Comparison of ENCODE assay signal across 8 cellular contexts in genomic region chr10:50992972-50993766, GRCh38.
A peak's percentile ranks its signal among the peaks of the same experiment; 100 is the strongest.
DNase-seq lines count a peak whose midpoint lies in the region; ATAC-seq and TF ChIP-seq lines count a peak whose summit lies in the region.
"Had no signal": no experiment of that assay in that cellular context is flagged by ENCODE, and none has a peak within 500 bp of the region (broad histone marks: within the 10 kb centered on the region; RNA-seq: fewer than 3 reads in every experiment).

No MANE protein-coding gene starts in this region.

- H3K36me3 Mint-ChIP-seq in endothelial cell (ENCODE audit: low read depth, unreplicated experiment), result no peaks in the 10 kb centered on the region
- H3K36me3 Mint-ChIP-seq: activated naive CD4-positive, alpha-beta T cell treated with anti-CD3 and anti-CD28 coated beads, Interleukin-2, amount 50 U/mL, for 24 hours had no signal

- peak overlapping the region; percentile 89 for H3K4me3 Mint-ChIP-seq in endothelial cell (ENCODE audit: unreplicated experiment)
- H3K4me3 Mint-ChIP-seq: activated naive CD4-positive, alpha-beta T cell treated with anti-CD3 and anti-CD28 coated beads, Interleukin-2, amount 50 U/mL, for 24 hours had no signal

- H3K27ac ChIP-seq in mesodermal cell (ENCODE audit: low read depth, low read length, severe bottlenecking), result peak overlapping the region; percentile 50
- H3K27ac ChIP-seq in transverse colon, result peak overlapping the region; percentile 83 to 89 (median 88)
- H3K27ac ChIP-seq in Karpas-422 (ENCODE audit: low read length), result no peak overlapping the region

- H3K4me1 Mint-ChIP-seq in endothelial cell (ENCODE audit: unreplicated experiment), result peaks cover 31% of the 10 kb centered on the region

- no peak for ATAC-seq in GM19351 (IDR thresholded peaks at IDR 0.05; ENCODE audit: unreplicated experiment)

- H3K27me3 Mint-ChIP-seq in endothelial cell (ENCODE audit: unreplicated experiment), result peaks cover 8% of the 10 kb centered on the region

- H3K4me1 ChIP-seq in mesodermal cell (ENCODE audit: control insufficient read depth, insufficient read depth, low read length, poor library complexity, severe bottlenecking) (peaks cover 12% of the 10 kb centered on the region), transverse colon (peaks cover 0 to 35% (median 34%) of the 10 kb centered on the region in 4 donors), Karpas-422 (ENCODE audit: low read length) (no peaks in the 10 kb centered on the region)

- H4K20me1 ChIP-seq in Karpas-422 (ENCODE audit: insufficient read depth, low read depth, low read length), result no peaks in the 10 kb centered on the region

- in situ Hi-C loops in transverse colon (cut with MboI; ENCODE audit: low pct_ligation_motif_present in 1 of 4, low pct_unique_long_range_greater_than_20kb in 1 of 4, low sequenced_read_pairs in 3 of 4), result loop anchor here in 2 of 4 donors (10.0 kb wide), 2 partner anchors 432 to 1222 kb away; no protein-coding TSS in a partner anchor

- no peak for TF ChIP-seq EP300 in transverse colon (IDR thresholded peaks at IDR 0.05; ENCODE audit: low read depth)

- TF ChIP-seq CTCF in endothelial cell (IDR thresholded peaks at IDR 0.05; ENCODE audit: unreplicated experiment) (no peak), transverse colon (IDR thresholded peaks at IDR 0.05) (no peak)

- H3K9me2 ChIP-seq in Karpas-422 (replicated peaks; ENCODE audit: insufficient read depth, low read length), result no peaks in the 10 kb centered on the region

- no peaks in the 10 kb centered on the region for H3K9me3 Mint-ChIP-seq in endothelial cell (ENCODE audit: unreplicated experiment)
- H3K9me3 Mint-ChIP-seq: activated naive CD4-positive, alpha-beta T cell treated with anti-CD3 and anti-CD28 coated beads, Interleukin-2, amount 50 U/mL, for 24 hours had no signal

- H3K4me3 ChIP-seq in mesodermal cell (ENCODE audit: extremely low read depth, insufficient read depth, low read length, poor library complexity, severe bottlenecking), result no peak overlapping the region
- H3K4me3 ChIP-seq in transverse colon, result peak overlapping the region in 3 of 4 donors; percentile 62 to 89 (median 69)
- no peak overlapping the region for H3K4me3 ChIP-seq in Karpas-422 (ENCODE audit: low read length)

- H3K79me2 ChIP-seq in Karpas-422 (ENCODE audit: low read length), result no peaks in the 10 kb centered on the region

- H3K36me3 ChIP-seq in mesodermal cell (ENCODE audit: control insufficient read depth, insufficient read depth, low read length), result no peaks in the 10 kb centered on the region
- no peaks in the 10 kb centered on the region for H3K36me3 ChIP-seq in transverse colon
- no peaks in the 10 kb centered on the region for H3K36me3 ChIP-seq in Karpas-422 (ENCODE audit: insufficient read depth, low read length)

- no peak for TF ChIP-seq POLR2A in transverse colon (IDR thresholded peaks at IDR 0.05)

- no peaks in the 10 kb centered on the region for H3K9me3 ChIP-seq in mesodermal cell (ENCODE audit: control insufficient read depth, low read length)
- no peaks in the 10 kb centered on the region for H3K9me3 ChIP-seq in transverse colon
- no peaks in the 10 kb centered on the region for H3K9me3 ChIP-seq in Karpas-422 (ENCODE audit: low read length)

- no peak overlapping the region for H3K9ac ChIP-seq in Karpas-422 (ENCODE audit: low read length)

- H3K4me2 ChIP-seq in Karpas-422 (ENCODE audit: low read depth, low read length, poor library complexity, severe bottlenecking), result no peak overlapping the region

- intact Hi-C loops in transverse colon (cut with DNase I; ENCODE audit: low total_unique reads), result loop anchor here (10.0 kb wide), 1 partner anchor 1222 kb away; no protein-coding TSS in a partner anchor

- 84 to 86% methylated on average over 10 to 14 of the region's 16 CpGs for WGBS in mesodermal cell (ENCODE audit: insufficient coverage in 2 of 2), 2 experiments
- 59 to 77% methylated on average over 2 to 16 of the region's 16 CpGs for WGBS in transverse colon (ENCODE audit: low coverage in 1 of 2), 2 donors

- H3K27me3 ChIP-seq in transverse colon, result no peaks in the 10 kb centered on the region
- H3K27me3 ChIP-seq in Karpas-422 (ENCODE audit: low read length), result no peaks in the 10 kb centered on the region

- DNase-seq in LHCN-M2 (ENCODE audit: low read depth), result peak; percentile 73
- no peak for DNase-seq in endothelial cell (ENCODE audit: low spot score)
- DNase-seq in transverse colon, result no peak
- DNase-seq in activated CD8-positive, alpha-beta memory T cell treated with anti-CD3 and anti-CD28 coated beads, Interleukin-2, amount 50 U/mL, for 48 hours, result no peak
- no peak for DNase-seq in Karpas-422

- H3K27ac Mint-ChIP-seq in endothelial cell (ENCODE audit: unreplicated experiment), result no peak overlapping the region
- H3K27ac Mint-ChIP-seq: activated naive CD4-positive, alpha-beta T cell treated with anti-CD3 and anti-CD28 coated beads, Interleukin-2, amount 50 U/mL, for 24 hours had no signal

- H2AFZ ChIP-seq in Karpas-422 (ENCODE audit: low read length), result no peak overlapping the region

Comparison
In these comparisons a context has a peak if more than half of its experiments do, and no peak if none do; other contexts are left out.
1. H3K4me3 ChIP-seq: peak in transverse colon (3 of 4); none in mesodermal cell (single experiment) and Karpas-422 (single experiment).